In the genomic region with DNA sequence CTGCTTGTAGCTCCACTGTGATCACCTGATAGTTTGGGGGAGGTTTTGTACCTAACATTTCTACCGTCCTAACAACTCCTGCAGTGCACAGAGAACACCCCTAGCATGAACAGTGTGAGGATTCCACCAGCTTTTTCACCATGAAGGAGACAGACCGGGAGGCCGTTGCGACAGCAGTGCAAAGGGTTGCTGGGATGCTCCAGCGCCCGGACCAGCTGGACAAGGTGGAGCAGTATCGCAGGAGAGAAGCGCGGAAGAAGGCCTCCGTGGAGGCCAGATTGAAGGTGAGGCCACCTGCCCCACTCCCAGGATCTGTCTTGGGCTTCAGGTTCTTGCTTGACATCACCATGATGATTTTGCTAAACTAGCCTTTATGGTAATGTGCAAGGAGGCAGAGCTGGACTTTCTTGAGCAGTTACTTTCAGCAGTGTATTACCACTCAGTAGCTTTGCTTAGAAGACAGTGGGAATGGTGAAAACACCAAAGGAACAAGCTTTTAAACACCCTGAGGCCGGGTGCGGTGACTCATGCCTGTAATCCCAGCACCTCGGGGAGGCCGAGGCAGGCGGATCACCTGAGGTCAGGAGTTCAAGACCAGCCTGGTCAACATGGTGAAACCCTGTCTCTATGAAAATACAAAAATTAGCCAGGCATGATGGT, we compare ENCODE assay signal across 1 cellular context.
TF ChIP-seq lines count a peak whose summit lies in the region.

No MANE protein-coding gene starts in this region.

TF ChIP-seq in WTC11, 78 proteins besides CTCF, POLR2A, EP300 and RAD21 (continued from another document):
- no peak for TF ChIP-seq TEAD1 (CRISPR knock-in tag; IDR thresholded peaks at IDR 0.05)
- TF ChIP-seq EMX1 (CRISPR knock-in tag; IDR thresholded peaks at IDR 0.05): no peak
- TF ChIP-seq IRF2 (CRISPR knock-in tag; IDR thresholded peaks at IDR 0.05; ENCODE audit: borderline replicate concordance, low read depth): no peak
- TF ChIP-seq USF2 (CRISPR knock-in tag; IDR thresholded peaks at IDR 0.05): no peak
- no peak for TF ChIP-seq ZNF416 (CRISPR knock-in tag; IDR thresholded peaks at IDR 0.05)
- no peak for TF ChIP-seq PREB (CRISPR knock-in tag; IDR thresholded peaks at IDR 0.05; ENCODE audit: borderline replicate concordance)
- no peak for TF ChIP-seq ATF1 (CRISPR knock-in tag; IDR thresholded peaks at IDR 0.05)
- TF ChIP-seq ZNF281 (CRISPR knock-in tag; IDR thresholded peaks at IDR 0.05): no peak
- no peak for TF ChIP-seq SOX15 (CRISPR knock-in tag; IDR thresholded peaks at IDR 0.05)
- TF ChIP-seq SMAD3 (CRISPR knock-in tag; IDR thresholded peaks at IDR 0.05; ENCODE audit: borderline replicate concordance): no peak
- no peak for TF ChIP-seq ETV6 (CRISPR knock-in tag; IDR thresholded peaks at IDR 0.05)
- no peak for TF ChIP-seq FOXK1 (CRISPR knock-in tag; IDR thresholded peaks at IDR 0.05)
- TF ChIP-seq NR1H2 (CRISPR knock-in tag; IDR thresholded peaks at IDR 0.05): no peak
- TF ChIP-seq GTF2I (CRISPR knock-in tag; conservative IDR thresholded peaks at IDR 0.05): no peak
- TF ChIP-seq CBFB (CRISPR knock-in tag; IDR thresholded peaks at IDR 0.05; ENCODE audit: low read depth): no peak
- TF ChIP-seq, protein P1, sequence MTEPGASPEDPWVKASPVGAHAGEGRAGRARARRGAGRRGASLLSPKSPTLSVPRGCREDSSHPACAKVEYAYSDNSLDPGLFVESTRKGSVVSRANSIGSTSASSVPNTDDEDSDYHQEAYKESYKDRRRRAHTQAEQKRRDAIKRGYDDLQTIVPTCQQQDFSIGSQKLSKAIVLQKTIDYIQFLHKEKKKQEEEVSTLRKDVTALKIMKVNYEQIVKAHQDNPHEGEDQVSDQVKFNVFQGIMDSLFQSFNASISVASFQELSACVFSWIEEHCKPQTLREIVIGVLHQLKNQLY (CRISPR knock-in tag; IDR thresholded peaks at IDR 0.05): no peak
